18 cellular contexts compared by ENCODE assay signal in the genomic region with DNA sequence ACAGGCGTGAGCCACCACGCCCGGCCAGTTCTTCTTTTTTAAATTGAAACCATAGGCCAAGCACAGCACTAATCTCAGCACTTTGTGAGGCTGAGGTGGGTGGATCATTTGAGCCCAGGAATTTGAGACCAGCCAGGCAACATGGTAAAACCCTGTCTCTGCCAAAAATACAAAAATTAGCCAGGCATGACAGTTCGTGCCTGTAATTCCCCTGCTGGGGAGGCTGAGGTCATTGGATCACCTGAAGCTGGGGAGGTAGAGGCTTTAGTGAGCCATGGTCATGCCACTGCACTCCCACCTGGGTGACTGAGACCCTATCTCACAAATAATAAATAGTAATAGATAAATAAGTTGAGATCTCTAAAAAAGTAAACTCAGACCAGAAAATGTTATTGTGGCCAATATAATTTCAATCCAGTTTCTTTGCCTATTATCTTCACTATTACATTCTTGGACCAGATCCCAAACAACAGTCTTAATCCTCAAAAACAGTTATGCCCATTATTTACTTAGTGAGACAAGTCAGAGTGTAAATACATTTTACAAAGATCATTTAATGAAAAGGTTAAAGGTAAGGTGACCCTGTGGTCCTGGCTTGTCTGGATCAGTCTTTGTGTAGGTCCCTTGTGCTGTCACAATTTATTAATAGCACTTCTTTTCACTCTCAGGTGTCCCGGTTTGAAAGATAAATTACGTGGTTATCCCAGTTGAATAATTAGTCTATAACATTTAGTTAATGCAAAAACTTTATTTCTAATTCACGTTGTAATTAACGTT. TPM values are rescaled to one million over a fixed set of nuclear protein-coding genes. Genes with fewer than 3 reads are reported as not detected.
DNase-seq lines count a peak whose midpoint lies in the region; ATAC-seq, FAIRE-seq and TF ChIP-seq lines count a peak whose summit lies in the region.
"Had no signal": no experiment of that assay in that cellular context is flagged by ENCODE, and none has a peak within 500 bp of the region (broad histone marks: within the 10 kb centered on the region; RNA-seq: fewer than 3 reads in every experiment).

No MANE protein-coding gene starts in this region.

- CTCF ChIA-PET in HepG2 (lab: Yijun Ruan, JAX; ENCODE audit: low intra/inter-chr PET ratio, low total read pairs) (no interaction called here), RWPE1 (lab: Yijun Ruan, JAX) (no interaction called here)

- ATAC-seq in HepG2: no peak
- no peak for ATAC-seq in right lobe of liver
- no peak for ATAC-seq in HG03095 (IDR thresholded peaks at IDR 0.05; ENCODE audit: unreplicated experiment)
- ATAC-seq: Right ventricle myocardium inferior had no signal

- BruUV-seq in HepG2 (replicated peaks; lab: Mats Ljungman, UMichigan): no TSS peak

- intact Hi-C loops in HepG2 (cut with micrococcal nuclease; ENCODE audit: unreplicated experiment) (no loop called here), right lobe of liver (cut with DNase I) (loop anchor here in 1 of 2 donors (10.0 kb wide), 1 partner anchor 125 kb away; no protein-coding TSS in a partner anchor)

- DNase-seq in HepG2 (ENCODE audit: low spot score): peak; percentile 12
- DNase-seq in right lobe of liver: no peak
- no peak for DNase-seq in RWPE1 (ENCODE audit: low spot score)
- DNase-seq in mesothelial cell of epicardium (ENCODE audit: low spot score in 2 of 2, unreplicated experiment in 2 of 2): no peak
- DNase-seq in RCC 7860 (ENCODE audit: low spot score): no peak
- no peak for DNase-seq in COR-L47 (lab: John Stamatoyannopoulos, UW)
- DNase-seq: DMS79, KG1, NCI-H1436 treated with DMSO at 0.1 percent for 48 hours, NCI-H2029 treated with DMSO at 0.1 percent for 48 hours, NCI-H2171 treated with DMSO at 0.1 percent for 48 hours, NCI-H510A treated with DMSO at 0.1 percent for 48 hours, NCI-H82 had no signal

- TF ChIP-seq EP300 in HepG2 (IDR thresholded peaks at IDR 0.05; ENCODE audit: low read depth in 2 of 2, low read length in 2 of 2): no peak
- no peak for TF ChIP-seq EP300 in HepG2 (CRISPR knock-in tag; IDR thresholded peaks at IDR 0.05; ENCODE audit: borderline replicate concordance)

- 39% methylated on average over 8 of the region's 8 CpGs for WGBS in HepG2 (ENCODE audit: low lambda C conversion rate)
- WGBS in right lobe of liver (ENCODE audit: insufficient coverage, low coverage, low lambda C conversion rate, missing lambda C conversion rate): 83% methylated on average over 7 of the region's 8 CpGs

- H3K27me3 ChIP-seq in HepG2 (ENCODE audit: control insufficient read depth in 1 of 2, insufficient read depth in 2 of 2, low read length in 2 of 2): 0 out of 5 replicates have a peak, but pooled peaks cover 0 to 4% of the 10 kb centered on the region in 2 experiments
- H3K27me3 ChIP-seq in right lobe of liver: no peaks in the 10 kb centered on the region

- no peak overlapping the region for H3K4me3 ChIP-seq in HepG2 (replicated peaks in 1 of 3; ENCODE audit: insufficient read depth in 1 of 3, low read depth in 2 of 3, low read length in 3 of 3)
- H3K4me3 ChIP-seq in right lobe of liver: no peak overlapping the region
- H3K4me3 ChIP-seq: HAP-1 had no signal

- no peak overlapping the region for H3K27ac ChIP-seq in HepG2 (ENCODE audit: extremely low read length, insufficient read depth, low read length)
- H3K27ac ChIP-seq in right lobe of liver: no peak overlapping the region
- peak overlapping the region; percentile 13 for H3K27ac ChIP-seq in RWPE1

- H2AFZ ChIP-seq in HepG2 (ENCODE audit: low read length): no peak overlapping the region

- no peak overlapping the region for H3K9ac ChIP-seq in HepG2 (ENCODE audit: insufficient read depth, low read depth, low read length)

- TF ChIP-seq POLR2A in HepG2 (IDR thresholded peaks at IDR 0.05; ENCODE audit: insufficient read depth in 1 of 2, low read depth in 2 of 2, low read length in 2 of 2): no peak
- TF ChIP-seq POLR2A in right lobe of liver (IDR thresholded peaks at IDR 0.05): no peak

- no peaks in the 10 kb centered on the region for H4K20me1 ChIP-seq in HepG2 (ENCODE audit: insufficient read depth, low read length)

- H3K79me2 ChIP-seq in HepG2 (ENCODE audit: insufficient read depth, low read length): no peaks in the 10 kb centered on the region

- no peaks in the 10 kb centered on the region for H3K9me3 ChIP-seq in HepG2 (ENCODE audit: low read length)
- no peaks in the 10 kb centered on the region for H3K9me3 ChIP-seq in right lobe of liver
- H3K9me3 ChIP-seq: HAP-1 had no signal

- no peak for TF ChIP-seq RAD21 in HepG2 (CRISPR knock-in tag; IDR thresholded peaks at IDR 0.05)

- H3K36me3 ChIP-seq in HepG2 (replicated peaks in 1 of 2; ENCODE audit: control insufficient read depth in 1 of 2, insufficient read depth in 2 of 2, low read length in 2 of 2): no peaks in the 10 kb centered on the region
- H3K36me3 ChIP-seq in right lobe of liver: peaks cover 0 to 84% (median 23%) of the 10 kb centered on the region in 4 donors

- no peak overlapping the region for H3K4me3 Mint-ChIP-seq in mesothelial cell of epicardium
- H3K4me3 Mint-ChIP-seq: CD14-positive monocyte had no signal

- no peak for FAIRE-seq in HepG2 (lab: Jason Lieb, UNC)
- FAIRE-seq in RCC 7860 (lab: Jason Lieb, UNC): no peak
- FAIRE-seq: D721Med had no signal

- H3K36me3 Mint-ChIP-seq in mesothelial cell of epicardium: peaks cover 41% of the 10 kb centered on the region

- peak overlapping the region; percentile 19 for H3K27ac Mint-ChIP-seq in mesothelial cell of epicardium

- in situ Hi-C loops in HepG2 (cut with HindIII; ENCODE audit: extremely low pct_ligation_motif_present, low pct_unique_long_range_greater_than_20kb): no loop called here

- H3K4me1 Mint-ChIP-seq in mesothelial cell of epicardium: no peaks in the 10 kb centered on the region
- H3K4me1 Mint-ChIP-seq: CD14-positive monocyte had no signal

- H3K4me1 ChIP-seq in HepG2 (ENCODE audit: insufficient read depth, low read length): peaks cover 8% of the 10 kb centered on the region; the same call in 1 of the 2 replicates
- H3K4me1 ChIP-seq in right lobe of liver: no peaks in the 10 kb centered on the region
- H3K4me1 ChIP-seq: HAP-1 had no signal

- TF ChIP-seq CTCF in HepG2 (CRISPR knock-in tag; IDR thresholded peaks at IDR 0.05) (no peak), right lobe of liver (IDR thresholded peaks at IDR 0.05) (no peak), RWPE1 (conservative IDR thresholded peaks at IDR 0.05; ENCODE audit: low read depth) (no peak), mesothelial cell of epicardium (IDR thresholded peaks at IDR 0.05; ENCODE audit: unreplicated experiment) (no peak)

- H3K4me2 ChIP-seq in HepG2 (ENCODE audit: low read depth, low read length): no peak overlapping the region

- no peaks in the 10 kb centered on the region for H3K9me3 Mint-ChIP-seq in mesothelial cell of epicardium
- H3K9me3 Mint-ChIP-seq: CD14-positive monocyte had no signal

- POLR2A ChIA-PET in HepG2 (lab: Yijun Ruan, JAX) (no interaction called here), RWPE1 (lab: Yijun Ruan, JAX; ENCODE audit: low non-redundant PET) (no interaction called here)

- H3K27me3 Mint-ChIP-seq in mesothelial cell of epicardium (ENCODE audit: low read depth): no peaks in the 10 kb centered on the region

RNA-seq across cellular contexts. Expression of a gene that starts 53.6 kb away (rescaled TPM):
- total RNA-seq in HepG2 (2016; rRNA removed; fragmentation: Illumina TruSeq; extraction: Trizol): 15.4 and 22.9 TPM in 2 replicates
- 6.4 and 11.5 TPM in 2 replicates for total RNA-seq in HepG2 (2016; cell fraction: cytosol; rRNA removed; fragmentation: Illumina TruSeq; extraction: Trizol; ENCODE audit: low read depth)
- total RNA-seq in HepG2 (2016; cell fraction: insoluble cytoplasmic fraction; rRNA removed; fragmentation: Illumina TruSeq; extraction: Trizol): 15.3 and 23.6 TPM in 2 replicates
- 13.3 and 16.0 TPM in 2 replicates for total RNA-seq in HepG2 (2016; cell fraction: membrane; rRNA removed; fragmentation: Illumina TruSeq; extraction: Trizol)
- total RNA-seq in HepG2 (2016; cell fraction: nucleus; rRNA removed; fragmentation: Illumina TruSeq; extraction: Trizol): 24.2 and 30.2 TPM in 2 replicates
- 63.7 and 74.5 TPM in 2 replicates for polyA plus RNA-seq in HepG2 (2011; rRNA removed)
- 41.9 and 60.6 TPM in 2 replicates for polyA plus RNA-seq in HepG2 (2011; cell fraction: cytosol; rRNA removed)
- polyA plus RNA-seq in HepG2 (2011; cell fraction: nucleus; rRNA removed): 332 and 383 TPM in 2 replicates
- 28.5 and 30.3 TPM in 2 replicates for polyA plus RNA-seq in HepG2 (2012)
- polyA plus RNA-seq in HepG2 (2016; cell fraction: cytosol; fragmentation: Illumina TruSeq; extraction: Trizol; ENCODE audit: low read depth): 10.6 and 14.5 TPM in 2 replicates
- polyA plus RNA-seq in HepG2 (2016; cell fraction: insoluble cytoplasmic fraction; fragmentation: Illumina TruSeq; extraction: Trizol; ENCODE audit: low read depth): 24.0 and 24.9 TPM in 2 replicates
- 15.6 and 19.9 TPM in 2 replicates for polyA plus RNA-seq in HepG2 (2016; cell fraction: membrane; fragmentation: Illumina TruSeq; extraction: Trizol; ENCODE audit: low read depth)
- 93.8 and 96.1 TPM in 2 replicates for polyA plus RNA-seq in HepG2 (2016; cell fraction: nucleus; fragmentation: Illumina TruSeq; extraction: Trizol; ENCODE audit: insufficient read depth, low read depth)
- 7.4 and 16.0 TPM in 2 replicates for polyA minus RNA-seq in HepG2 (2011; rRNA and poly(A)+ RNA removed; ENCODE audit: low replicate concordance)
- 5.2 and 5.7 TPM in 2 replicates for polyA minus RNA-seq in HepG2 (2011; cell fraction: cytosol; rRNA and poly(A)+ RNA removed)
- 21.3 and 23.3 TPM in 2 replicates for polyA minus RNA-seq in HepG2 (2011; cell fraction: nucleus; rRNA and poly(A)+ RNA removed)
- 10 to 100 TPM; 11.0 to 28.8 (median 16.2) TPM for total RNA-seq in right lobe of liver
- 28.3 to 31.8 TPM (median 30.3 TPM) in 3 replicates for total RNA-seq in mesothelial cell of epicardium

RNA-seq across cellular contexts. Expression of a gene that starts 53.6 kb away (rescaled TPM):
- 239 and 271 TPM in 2 replicates for total RNA-seq in HepG2 (2016; rRNA removed; fragmentation: Illumina TruSeq; extraction: Trizol)
- total RNA-seq in HepG2 (2016; cell fraction: cytosol; rRNA removed; fragmentation: Illumina TruSeq; extraction: Trizol; ENCODE audit: low read depth): 772 and 890 TPM in 2 replicates
- total RNA-seq in HepG2 (2016; cell fraction: insoluble cytoplasmic fraction; rRNA removed; fragmentation: Illumina TruSeq; extraction: Trizol): 220 and 264 TPM in 2 replicates
- 708 and 781 TPM in 2 replicates for total RNA-seq in HepG2 (2016; cell fraction: membrane; rRNA removed; fragmentation: Illumina TruSeq; extraction: Trizol)
- total RNA-seq in HepG2 (2016; cell fraction: nucleus; rRNA removed; fragmentation: Illumina TruSeq; extraction: Trizol): 90.3 and 98.5 TPM in 2 replicates
- 228 and 250 TPM in 2 replicates for polyA plus RNA-seq in HepG2 (2011; rRNA removed)
- 212 and 323 TPM in 2 replicates for polyA plus RNA-seq in HepG2 (2011; cell fraction: cytosol; rRNA removed)
- 85.7 and 87.5 TPM in 2 replicates for polyA plus RNA-seq in HepG2 (2011; cell fraction: nucleus; rRNA removed)
- 91.2 and 111 TPM in 2 replicates for polyA plus RNA-seq in HepG2 (2012)
- polyA plus RNA-seq in HepG2 (2016; cell fraction: cytosol; fragmentation: Illumina TruSeq; extraction: Trizol; ENCODE audit: low read depth): 1,341 and 1,562 TPM in 2 replicates
- 353 and 387 TPM in 2 replicates for polyA plus RNA-seq in HepG2 (2016; cell fraction: insoluble cytoplasmic fraction; fragmentation: Illumina TruSeq; extraction: Trizol; ENCODE audit: low read depth)
- polyA plus RNA-seq in HepG2 (2016; cell fraction: membrane; fragmentation: Illumina TruSeq; extraction: Trizol; ENCODE audit: low read depth): 984 and 1,090 TPM in 2 replicates
- 258 and 277 TPM in 2 replicates for polyA plus RNA-seq in HepG2 (2016; cell fraction: nucleus; fragmentation: Illumina TruSeq; extraction: Trizol; ENCODE audit: insufficient read depth, low read depth)
- polyA minus RNA-seq in HepG2 (2011; rRNA and poly(A)+ RNA removed; ENCODE audit: low replicate concordance): 103 and 232 TPM in 2 replicates
- polyA minus RNA-seq in HepG2 (2011; cell fraction: cytosol; rRNA and poly(A)+ RNA removed): 61.2 and 64.5 TPM in 2 replicates
- 30.1 and 34.2 TPM in 2 replicates for polyA minus RNA-seq in HepG2 (2011; cell fraction: nucleus; rRNA and poly(A)+ RNA removed)
- 100 to 1,000 TPM in 2 of 6 experiments, 10 to 100 TPM in 4; 64.1 to 116 (median 84.4) TPM for total RNA-seq in right lobe of liver
- 80.5 to 89.8 TPM (median 81.2 TPM) in 3 replicates for total RNA-seq in mesothelial cell of epicardium
